24 cellular contexts compared by ENCODE assay signal in the genomic region with DNA sequence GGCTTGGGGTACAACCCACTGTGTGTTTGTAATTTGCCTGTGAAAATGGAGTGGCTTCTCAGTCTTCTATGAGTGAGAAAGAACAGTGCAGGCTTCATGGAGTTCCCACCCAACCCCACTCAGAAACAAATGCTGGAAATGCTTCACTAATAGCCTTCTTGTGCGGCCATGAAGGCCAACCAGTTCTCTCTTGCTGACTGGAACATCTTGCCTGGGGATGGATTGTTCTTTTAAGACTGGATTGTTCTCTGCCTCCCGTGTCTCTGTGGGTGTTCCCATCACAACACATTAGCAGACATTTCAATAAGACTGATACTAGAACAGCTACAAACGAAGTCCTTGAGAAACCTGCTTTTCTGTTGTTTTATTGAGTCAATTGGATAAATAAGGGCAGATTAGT.
"Had no signal": no experiment of that assay in that cellular context is flagged by ENCODE, and none has a peak within 500 bp of the region (broad histone marks: within the 10 kb centered on the region; RNA-seq: fewer than 3 reads in every experiment).

No MANE protein-coding gene starts in this region.

- H3K27me3 ChIP-seq: right lobe of liver, upper lobe of right lung had no signal

- H3K9me3 ChIP-seq: esophagus muscularis mucosa, right lobe of liver, upper lobe of right lung had no signal

- H3K4me3 ChIP-seq: esophagus muscularis mucosa, right lobe of liver, skin epidermis, upper lobe of right lung had no signal

- H3K27ac ChIP-seq: esophagus muscularis mucosa, right lobe of liver, upper lobe of right lung, WERI-Rb-1 had no signal

- DNase-seq: activated CD4-positive, alpha-beta T cell treated with anti-CD3 and anti-CD28 coated beads for 48 hours; activated CD4-positive, alpha-beta T cell treated with anti-CD3 and anti-CD28 coated beads, Interleukin-2, amount 50 U/mL, for 48 hours; activated CD8-positive, alpha-beta memory T cell treated with anti-CD3 and anti-CD28 coated beads for 24 hours; activated effector memory CD4-positive, alpha-beta T cell treated with Interleukin-2 at 50 U/mL for 16 hours; activated naive CD4-positive, alpha-beta T cell treated with anti-CD3 and anti-CD28 coated beads, Interleukin-2, amount 10 ng/mL, durations not matched to agents 7 days and 5 days; activated naive CD8-positive, alpha-beta T cell treated with anti-CD3 and anti-CD28 coated beads, Interleukin-2, amount 50 U/mL, for 24 hours; amygdala; endodermal cell; glutamatergic neuron; islet precursor cell; naive thymus-derived CD8-positive, alpha-beta T cell; right lobe of liver; stimulated activated CD4-positive, alpha-beta T cell treated with anti-CD3 and anti-CD28 coated beads, Interleukin-1b, Interleukin-23, amount 100 ng/mL, for 48 hours; stimulated activated CD4-positive, alpha-beta T cell treated with anti-CD3 and anti-CD28 coated beads, Interleukin-4, amount 100 ng/mL, for 4 hours; stimulated activated CD8-positive, alpha-beta memory T cell treated with anti-CD3 and anti-CD28 coated beads, Interleukin-4, amount 100 ng/mL, for 48 hours; stimulated activated naive CD8-positive, alpha-beta T cell treated with anti-CD3 and anti-CD28 coated beads, Interleukin-15, amount 100 ng/mL, for 72 hours; substantia nigra; T-helper 17 cell; T1000; upper lobe of right lung; WERI-Rb-1 had no signal

- FAIRE-seq: frontal cortex had no signal

- H3K36me3 ChIP-seq: esophagus muscularis mucosa, right lobe of liver, upper lobe of right lung, WERI-Rb-1 had no signal

- H3K4me1 ChIP-seq: right lobe of liver had no signal
